Comparison of ENCODE assay signal across 20 cellular contexts in the genomic region with DNA sequence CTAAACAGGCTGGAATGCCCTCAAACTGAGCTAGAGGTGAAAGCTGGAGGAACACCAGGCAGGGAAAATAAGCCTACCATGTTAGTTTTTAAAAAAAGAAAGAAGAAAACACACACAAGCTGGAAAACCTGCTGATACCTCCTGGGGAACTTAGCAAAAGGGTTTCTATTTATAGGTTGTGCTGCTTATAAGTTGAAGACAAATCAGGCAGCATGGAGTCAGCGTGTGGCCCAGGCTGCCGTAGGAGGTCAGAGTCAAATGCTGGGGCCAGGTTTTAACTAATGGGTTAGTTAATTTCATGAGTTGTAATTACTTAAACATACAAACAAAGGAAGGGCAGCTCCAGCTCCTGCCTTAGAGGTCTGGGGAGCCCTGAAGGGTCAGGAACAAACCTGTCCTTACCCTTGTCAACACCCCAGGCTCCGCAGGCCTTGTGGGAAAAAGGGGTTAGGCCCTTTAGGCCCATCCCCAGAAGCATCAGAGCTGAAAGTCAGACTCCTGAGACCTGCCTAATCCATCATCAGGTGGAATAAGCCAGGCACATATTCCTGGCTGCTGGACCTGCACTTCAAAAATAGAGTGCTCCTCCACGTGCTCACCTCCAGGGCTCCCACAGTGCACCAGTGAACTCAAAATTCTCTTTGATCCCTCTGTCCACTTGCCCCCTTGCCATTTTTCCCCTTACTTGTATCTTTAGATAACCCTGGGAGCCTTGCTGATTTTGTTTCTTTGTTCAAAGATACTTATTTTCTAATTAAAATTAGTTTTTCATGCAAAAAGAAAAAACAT. TPM values are rescaled to one million over a fixed set of nuclear protein-coding genes. Genes with fewer than 3 reads are reported as not detected.
"Had no signal": no experiment of that assay in that cellular context is flagged by ENCODE, and none has a peak within 500 bp of the region (broad histone marks: within the 10 kb centered on the region; RNA-seq: fewer than 3 reads in every experiment).

No MANE protein-coding gene starts in this region.

- H3K4me1 ChIP-seq: lower lobe of right lung, right lobe of liver, testis had no signal

- H3K36me3 Mint-ChIP-seq: memory B cell; mesothelial cell of epicardium; natural killer cell; neural progenitor cell; stimulated activated effector memory CD8-positive, alpha-beta T cell treated with anti-CD3 and anti-CD28 coated beads, Interleukin-12 subunit alpha, Interleukin-12 subunit beta, amount 100 ng/mL, for 72 hours had no signal

- H3K36me3 ChIP-seq: lower lobe of right lung, neural progenitor cell, ovary, right lobe of liver, tibial nerve had no signal

- H3K27me3 Mint-ChIP-seq: memory B cell; stimulated activated naive CD8-positive, alpha-beta T cell treated with anti-CD3 and anti-CD28 coated beads, Interleukin-15, Interleukin-2, amounts not matched to agents 100 ng/mL and 50 ng/mL, for 24 hours had no signal

- H3K27ac Mint-ChIP-seq: memory B cell; mesothelial cell of epicardium; natural killer cell; neural progenitor cell; stimulated activated effector memory CD8-positive, alpha-beta T cell treated with anti-CD3 and anti-CD28 coated beads, Interleukin-12 subunit alpha, Interleukin-12 subunit beta, amount 100 ng/mL, for 72 hours; stimulated activated naive CD8-positive, alpha-beta T cell treated with anti-CD3 and anti-CD28 coated beads, Interleukin-15, Interleukin-2, amounts not matched to agents 100 ng/mL and 50 ng/mL, for 24 hours had no signal

- H3K4me3 Mint-ChIP-seq: memory B cell; mesothelial cell of epicardium; natural killer cell; neural progenitor cell; stimulated activated effector memory CD8-positive, alpha-beta T cell treated with anti-CD3 and anti-CD28 coated beads, Interleukin-12 subunit alpha, Interleukin-12 subunit beta, amount 100 ng/mL, for 72 hours; stimulated activated naive CD8-positive, alpha-beta T cell treated with anti-CD3 and anti-CD28 coated beads, Interleukin-15, Interleukin-2, amounts not matched to agents 100 ng/mL and 50 ng/mL, for 24 hours had no signal

- H3K27ac ChIP-seq: coronary artery, lower lobe of right lung, neural progenitor cell, ovary, right lobe of liver, testis, tibial nerve had no signal

- ATAC-seq: left lobe of liver; natural killer cell; stimulated activated effector memory CD8-positive, alpha-beta T cell treated with anti-CD3 and anti-CD28 coated beads, Interleukin-12 subunit alpha, Interleukin-12 subunit beta, amount 100 ng/mL, for 72 hours had no signal

- H3K4me3 ChIP-seq: coronary artery, lower lobe of right lung, neural progenitor cell, ovary, right lobe of liver, testis, tibial nerve had no signal

- H3K9me3 ChIP-seq: lower lobe of right lung, ovary, right lobe of liver, testis, tibial nerve had no signal

- DNase-seq: effector CD4-positive, alpha-beta T cell; foreskin melanocyte; lower lobe of right lung; natural killer cell; ovary; right lobe of liver; stimulated activated CD4-positive, alpha-beta T cell treated with anti-CD3 and anti-CD28 coated beads, Interleukin-4, amount 100 ng/mL, for 1 hour; stimulated activated CD8-positive, alpha-beta memory T cell treated with anti-CD3 and anti-CD28 coated beads, Interleukin-4, amount 100 ng/mL, for 48 hours; testis had no signal

- H3K9me3 Mint-ChIP-seq: memory B cell, mesothelial cell of epicardium, neural progenitor cell had no signal

- H3K27me3 ChIP-seq: neural progenitor cell, ovary, right lobe of liver, testis, tibial nerve had no signal

- H3K4me1 Mint-ChIP-seq: memory B cell; mesothelial cell of epicardium; natural killer cell; stimulated activated effector memory CD8-positive, alpha-beta T cell treated with anti-CD3 and anti-CD28 coated beads, Interleukin-12 subunit alpha, Interleukin-12 subunit beta, amount 100 ng/mL, for 72 hours had no signal

RNA-seq across cellular contexts. Expression of a gene that starts 59.7 kb away (rescaled TPM):
- total RNA-seq: chondrocyte, dermis microvascular lymphatic vessel endothelial cell, lower lobe of right lung, natural killer cell, tibial nerve, ureter had no signal
